In genomic region chr10:33273295-33274002, GRCh38 we compare ENCODE assay signal across 10 cellular contexts.
DNase-seq lines count a peak whose midpoint lies in the region; ATAC-seq, FAIRE-seq and TF ChIP-seq lines count a peak whose summit lies in the region.
"Had no signal": no experiment of that assay in that cellular context is flagged by ENCODE, and none has a peak within 500 bp of the region (broad histone marks: within the 10 kb centered on the region; RNA-seq: fewer than 3 reads in every experiment).

No MANE protein-coding gene starts in this region.

- DNase-seq in COLO668 (lab: John Stamatoyannopoulos, UW; ENCODE audit: unreplicated experiment): peak; percentile 59
- peak; percentile 80 for DNase-seq in NCI-H345 (lab: John Stamatoyannopoulos, UW)
- DNase-seq in dermis blood vessel endothelial cell: peak; percentile 94
- DNase-seq in lung (ENCODE audit: low spot score): peak; percentile 91
- DNase-seq in urothelium cell line (ENCODE audit: low spot score): peak; percentile 84
- DNase-seq in GM12892 (ENCODE audit: insufficient read length): no peak
- DNase-seq in activated CD8-positive, alpha-beta memory T cell treated with anti-CD3 and anti-CD28 coated beads, Interleukin-2, amount 10 ng/mL, durations not matched to agents 7 days and 5 days: no peak
- DNase-seq: activated naive CD8-positive, alpha-beta T cell treated with anti-CD3 and anti-CD28 coated beads, Interleukin-2, amount 10 ng/mL, durations not matched to agents 7 days and 5 days had no signal

- TF ChIP-seq CTCF in lung (IDR thresholded peaks at IDR 0.05; ENCODE audit: control extremely low read depth, extremely low read depth): no peak

- no peak overlapping the region for H3K4me3 Mint-ChIP-seq in activated CD8-positive, alpha-beta memory T cell treated with anti-CD3 and anti-CD28 coated beads, Interleukin-2, amount 10 ng/mL, durations not matched to agents 7 days and 5 days
- H3K4me3 Mint-ChIP-seq: activated naive CD8-positive, alpha-beta T cell treated with anti-CD3 and anti-CD28 coated beads, Interleukin-2, amount 10 ng/mL, durations not matched to agents 7 days and 5 days had no signal

- CTCF ChIA-PET in activated CD8-positive, alpha-beta memory T cell treated with anti-CD3 and anti-CD28 coated beads, Interleukin-2, amount 10 ng/mL, durations not matched to agents 7 days and 5 days (lab: Charles Lee): no interaction called here

- TF ChIP-seq POLR2A in GM12892 (IDR thresholded peaks at IDR 0.05; ENCODE audit: low read depth, low read length): no peak

- peaks cover 12 to 28% of the 10 kb centered on the region in 2 donors for H3K4me1 ChIP-seq in lung (ENCODE audit: control insufficient read depth in 2 of 2, insufficient read depth in 2 of 2, low read length in 2 of 2)

- peak; percentile 76 for ATAC-seq in lung (ENCODE audit: insufficient read depth, low FRiP score)
- no peak for ATAC-seq in GM21515 (IDR thresholded peaks at IDR 0.05; ENCODE audit: unreplicated experiment)
- no peak for ATAC-seq in activated CD8-positive, alpha-beta memory T cell treated with anti-CD3 and anti-CD28 coated beads, Interleukin-2, amount 10 ng/mL, durations not matched to agents 7 days and 5 days

- no peak overlapping the region for H3K27ac Mint-ChIP-seq in activated CD8-positive, alpha-beta memory T cell treated with anti-CD3 and anti-CD28 coated beads, Interleukin-2, amount 10 ng/mL, durations not matched to agents 7 days and 5 days
- H3K27ac Mint-ChIP-seq: activated naive CD8-positive, alpha-beta T cell treated with anti-CD3 and anti-CD28 coated beads, Interleukin-2, amount 10 ng/mL, durations not matched to agents 7 days and 5 days had no signal

- 18 to 36% methylated on average over 19 of the region's 19 CpGs for WGBS in lung, 2 donors

- no peaks in the 10 kb centered on the region for H3K4me1 Mint-ChIP-seq in activated CD8-positive, alpha-beta memory T cell treated with anti-CD3 and anti-CD28 coated beads, Interleukin-2, amount 10 ng/mL, durations not matched to agents 7 days and 5 days
- H3K4me1 Mint-ChIP-seq: activated naive CD8-positive, alpha-beta T cell treated with anti-CD3 and anti-CD28 coated beads, Interleukin-2, amount 10 ng/mL, durations not matched to agents 7 days and 5 days had no signal

- H3K4me3 ChIP-seq in lung: no peak overlapping the region

- H3K36me3 Mint-ChIP-seq in activated CD8-positive, alpha-beta memory T cell treated with anti-CD3 and anti-CD28 coated beads, Interleukin-2, amount 10 ng/mL, durations not matched to agents 7 days and 5 days: no peaks in the 10 kb centered on the region
- H3K36me3 Mint-ChIP-seq: activated naive CD8-positive, alpha-beta T cell treated with anti-CD3 and anti-CD28 coated beads, Interleukin-2, amount 10 ng/mL, durations not matched to agents 7 days and 5 days had no signal

- peaks cover 34% of the 10 kb centered on the region for H3K27me3 Mint-ChIP-seq in activated CD8-positive, alpha-beta memory T cell treated with anti-CD3 and anti-CD28 coated beads, Interleukin-2, amount 10 ng/mL, durations not matched to agents 7 days and 5 days

- no peaks in the 10 kb centered on the region for H3K27me3 ChIP-seq in lung (ENCODE audit: control insufficient read depth, insufficient read depth)

- no peaks in the 10 kb centered on the region for H3K9me3 Mint-ChIP-seq in activated CD8-positive, alpha-beta memory T cell treated with anti-CD3 and anti-CD28 coated beads, Interleukin-2, amount 10 ng/mL, durations not matched to agents 7 days and 5 days (ENCODE audit: low read depth)
- H3K9me3 Mint-ChIP-seq: activated naive CD8-positive, alpha-beta T cell treated with anti-CD3 and anti-CD28 coated beads, Interleukin-2, amount 10 ng/mL, durations not matched to agents 7 days and 5 days had no signal

- peak; percentile 90 for FAIRE-seq in urothelium cell line (lab: Jason Lieb, UNC)
- FAIRE-seq in GM12892 (lab: Jason Lieb, UNC): no peak
- FAIRE-seq: GM18507 had no signal

- H3K36me3 ChIP-seq in lung (ENCODE audit: control insufficient read depth in 2 of 2, insufficient read depth in 2 of 2, low read length in 2 of 2): peaks cover 0 to 4% of the 10 kb centered on the region in 2 donors

- H3K27ac ChIP-seq in lung (ENCODE audit: low read depth in 1 of 2, low read length in 1 of 2): peak overlapping the region; percentile 84 to 91

- no peaks in the 10 kb centered on the region for H3K9me3 ChIP-seq in lung (ENCODE audit: control insufficient read depth in 2 of 2, insufficient read depth in 1 of 2, low read length in 1 of 2)

Comparison
In these comparisons a context has a peak if more than half of its experiments do, and no peak if none do; other contexts are left out.
1. DNase-seq: peak in COLO668 (single experiment), NCI-H345 (single experiment), dermis blood vessel endothelial cell (single experiment), lung (single experiment) and urothelium cell line (single experiment); none in GM12892 (single experiment) and activated CD8-positive, alpha-beta memory T cell treated with anti-CD3 and anti-CD28 coated beads, Interleukin-2, amount 10 ng/mL, durations not matched to agents 7 days and 5 days (single experiment).